15 cellular contexts compared by ENCODE assay signal in genomic region chr17:78374189-78374588, GRCh38. TPM values are rescaled to one million over a fixed set of nuclear protein-coding genes. Genes with fewer than 3 reads are reported as not detected.
DNase-seq lines count a peak whose midpoint lies in the region; TF ChIP-seq lines count a peak whose summit lies in the region.
"Had no signal": no experiment of that assay in that cellular context is flagged by ENCODE, and none has a peak within 500 bp of the region (broad histone marks: within the 10 kb centered on the region; RNA-seq: fewer than 3 reads in every experiment).

No MANE protein-coding gene starts in this region.

- H4K20me1 ChIP-seq in smooth muscle cell (ENCODE audit: low read depth): no peaks in the 10 kb centered on the region

- H3K18ac ChIP-seq in mesenchymal stem cell (ENCODE audit: low read depth in 1 of 2, low read length in 2 of 2): peak overlapping the region in 1 of 2 experiments; percentile 25

- no peak overlapping the region for H4K91ac ChIP-seq in mesenchymal stem cell (ENCODE audit: low read length)

- H2AFZ ChIP-seq in mesenchymal stem cell (ENCODE audit: low read depth, low read length): no peak overlapping the region
- H2AFZ ChIP-seq in smooth muscle cell (ENCODE audit: low read depth): no peak overlapping the region

- H2BK120ac ChIP-seq in mesenchymal stem cell (ENCODE audit: low read depth, low read length): no peak overlapping the region

- peaks cover 40% of the 10 kb centered on the region for H3K4me1 Mint-ChIP-seq in chondrocyte (ENCODE audit: low read depth)

- no peak overlapping the region for H2BK12ac ChIP-seq in mesenchymal stem cell (ENCODE audit: low read length in 2 of 2)

- H3K27ac Mint-ChIP-seq in chondrocyte (ENCODE audit: unreplicated experiment): peak overlapping the region; percentile 89
- H3K27ac Mint-ChIP-seq: activated T-cell treated with anti-CD3 and anti-CD28 coated beads, Interleukin-2, amount 50 U/mL, for 72 hours had no signal

- no peak overlapping the region for H3K23ac ChIP-seq in mesenchymal stem cell (ENCODE audit: low read length in 2 of 2)

- H3K36me3 ChIP-seq in HUES64 (ENCODE audit: insufficient read depth, low read length) (no peaks in the 10 kb centered on the region), mesenchymal stem cell (ENCODE audit: control insufficient read depth in 1 of 2, insufficient read depth in 2 of 2, low read depth in 1 of 2, low read length in 2 of 2) (no peaks in the 10 kb centered on the region), smooth muscle cell (ENCODE audit: low read depth) (no peaks in the 10 kb centered on the region)

- TF ChIP-seq CTCF in chondrocyte (IDR thresholded peaks at IDR 0.05): no peak
- TF ChIP-seq CTCF in smooth muscle cell (IDR thresholded peaks at IDR 0.05; ENCODE audit: borderline replicate concordance, insufficient read depth, poor library complexity, severe bottlenecking): no peak

- H3K4me3 Mint-ChIP-seq in chondrocyte (ENCODE audit: unreplicated experiment): no peak overlapping the region
- H3K4me3 Mint-ChIP-seq: activated T-cell treated with anti-CD3 and anti-CD28 coated beads, Interleukin-2, amount 50 U/mL, for 72 hours had no signal

- H3K79me1 ChIP-seq in mesenchymal stem cell (replicated peaks; ENCODE audit: low read length, poor library complexity, severe bottlenecking): peaks cover 2% of the 10 kb centered on the region

- peak overlapping the region; percentile 71 for H2BK5ac ChIP-seq in mesenchymal stem cell (ENCODE audit: low read depth, low read length, poor library complexity, severe bottlenecking)

- peaks cover 73% of the 10 kb centered on the region for H3F3A ChIP-seq in smooth muscle cell (ENCODE audit: low read depth)

- H3K4me3 ChIP-seq in HUES64 (ENCODE audit: low read length) (no peak overlapping the region), mesenchymal stem cell (ENCODE audit: insufficient read depth in 1 of 2, low read depth in 1 of 2, low read length in 2 of 2) (no peak overlapping the region), smooth muscle cell (no peak overlapping the region)

- no peak for DNase-seq in chondrocyte (ENCODE audit: low spot score)
- DNase-seq in mesenchymal stem cell: no peak
- DNase-seq in smooth muscle cell (lab: John Stamatoyannopoulos, UW; ENCODE audit: unreplicated experiment): no peak
- DNase-seq in stimulated activated naive CD4-positive, alpha-beta T cell treated with Interleukin-2 at 50 U/mL for 16 hours (lab: John Stamatoyannopoulos, UW): no peak
- DNase-seq in NCI-H226: no peak
- no peak for DNase-seq in activated effector memory CD4-positive, alpha-beta T cell treated with anti-CD3 and anti-CD28 coated beads, Interleukin-2, amount 50 U/mL, for 16 hours
- no peak for DNase-seq in NCI-H128 (lab: John Stamatoyannopoulos, UW; ENCODE audit: unreplicated experiment)
- DNase-seq: activated CD4-positive, alpha-beta T cell treated with anti-CD3 and anti-CD28 coated beads, Interleukin-2, amount 50 U/mL, for 4 hours; activated T-cell treated with anti-CD3 and anti-CD28 coated beads, Interleukin-2, amount 50 U/mL, for 72 hours; hypothalamus; Karpas-422; left ventricle myocardium superior; NCI-H146; NCI-H446 treated with DMSO at 0.1 percent for 48 hours had no signal

- H3K36me3 Mint-ChIP-seq in chondrocyte (ENCODE audit: low read depth): no peaks in the 10 kb centered on the region

- H3K9me3 ChIP-seq in HUES64 (ENCODE audit: insufficient read depth, low read depth, low read length): no peaks in the 10 kb centered on the region
- H3K9me3 ChIP-seq in mesenchymal stem cell (ENCODE audit: control insufficient read depth, low read length): no peaks in the 10 kb centered on the region
- H3K9me3 ChIP-seq in smooth muscle cell (replicated peaks; ENCODE audit: low read depth): no peaks in the 10 kb centered on the region

- no peak overlapping the region for H4K8ac ChIP-seq in mesenchymal stem cell (ENCODE audit: low read length)

- no peaks in the 10 kb centered on the region for H3K27me3 ChIP-seq in HUES64 (ENCODE audit: insufficient read depth, low read length)
- H3K27me3 ChIP-seq in mesenchymal stem cell (ENCODE audit: control insufficient read depth in 1 of 2, insufficient read depth in 1 of 2, low read length in 2 of 2): no peaks in the 10 kb centered on the region
- H3K27me3 ChIP-seq in smooth muscle cell (ENCODE audit: low read depth): no peaks in the 10 kb centered on the region

- H3K27me3 Mint-ChIP-seq in chondrocyte (ENCODE audit: low read depth): no peaks in the 10 kb centered on the region

- H3K79me2 ChIP-seq in smooth muscle cell (ENCODE audit: low read depth): peaks cover under 1% of the 10 kb centered on the region

- 53% methylated on average over 6 of the region's 6 CpGs for WGBS in HUES64
- WGBS in mesenchymal stem cell: 59% methylated on average over 6 of the region's 6 CpGs
- WGBS in smooth muscle cell (ENCODE audit: low lambda C conversion rate): 30% methylated on average over 6 of the region's 6 CpGs

- H2BK15ac ChIP-seq in mesenchymal stem cell (ENCODE audit: low read depth, poor library complexity, severe bottlenecking): peak overlapping the region; percentile 20

- H3K9me3 Mint-ChIP-seq in chondrocyte (ENCODE audit: low read depth): no peaks in the 10 kb centered on the region
- H3K9me3 Mint-ChIP-seq: activated T-cell treated with anti-CD3 and anti-CD28 coated beads, Interleukin-2, amount 50 U/mL, for 72 hours had no signal

- no peak overlapping the region for H3K4ac ChIP-seq in mesenchymal stem cell (ENCODE audit: low read depth in 1 of 2, low read length in 2 of 2)

- H3K4me2 ChIP-seq in mesenchymal stem cell (ENCODE audit: low read length, poor library complexity, severe bottlenecking): no peak overlapping the region
- peak overlapping the region; percentile 77 for H3K4me2 ChIP-seq in smooth muscle cell

- H3K9ac ChIP-seq in HUES64 (ENCODE audit: low read depth, low read length) (peak overlapping the region; percentile 69; the same call in 1 of the 2 replicates), mesenchymal stem cell (ENCODE audit: low read length) (peak overlapping the region; percentile 88), smooth muscle cell (ENCODE audit: low read depth) (peak overlapping the region; percentile 96)

- H3K14ac ChIP-seq in mesenchymal stem cell (ENCODE audit: low read length in 2 of 2): no peak overlapping the region

- peak overlapping the region; percentile 81 for H2AK5ac ChIP-seq in mesenchymal stem cell (ENCODE audit: low read length, severe bottlenecking)

- H3K27ac ChIP-seq in HUES64 (ENCODE audit: low read depth, low read length) (peak overlapping the region; percentile 95), mesenchymal stem cell (ENCODE audit: low read length, poor library complexity, severe bottlenecking) (peak overlapping the region; percentile 97), smooth muscle cell (ENCODE audit: low read depth) (peak overlapping the region; percentile 100)

- H3K4me1 ChIP-seq in HUES64 (ENCODE audit: insufficient read depth, low read length) (peaks cover 46% of the 10 kb centered on the region), mesenchymal stem cell (ENCODE audit: control insufficient read depth, insufficient read depth, low read depth, low read length) (peaks cover 32% of the 10 kb centered on the region), smooth muscle cell (ENCODE audit: low read depth) (peaks cover 42% of the 10 kb centered on the region)

RNA-seq across cellular contexts. Expression of gene PGS1, which starts 4.3 kb away (rescaled TPM):
- polyA plus RNA-seq in HUES64 (2013, experiment 1 of 2): 20.3 TPM
- 21.7 TPM for polyA plus RNA-seq in HUES64 (2013, experiment 2 of 2)
- total RNA-seq in chondrocyte (22.1 to 30.4 TPM (median 22.7 TPM) in 3 replicates), smooth muscle cell (29.5 and 29.9 TPM in 2 replicates)
- polyA plus RNA-seq in mesenchymal stem cell (2013, experiment 1 of 2): 21.8 TPM
- polyA plus RNA-seq in mesenchymal stem cell (2013, experiment 2 of 2): 22.1 TPM
- 22.6 and 37.8 TPM in 2 replicates for polyA plus RNA-seq in smooth muscle cell

RNA-seq across cellular contexts. Expression of gene SOCS3, which starts 14.3 kb away (rescaled TPM):
- polyA plus RNA-seq in HUES64 (2013, experiment 1 of 2): 11.4 TPM
- polyA plus RNA-seq in HUES64 (2013, experiment 2 of 2): 12.7 TPM
- total RNA-seq in chondrocyte (13.6 to 26.2 TPM (median 14.4 TPM) in 3 replicates), smooth muscle cell (116 and 172 TPM in 2 replicates)
- polyA plus RNA-seq in mesenchymal stem cell (2013, experiment 1 of 2): 64.5 TPM
- polyA plus RNA-seq in mesenchymal stem cell (2013, experiment 2 of 2): 62.3 TPM
- polyA plus RNA-seq in smooth muscle cell: 201 and 310 TPM in 2 replicates
